In genomic region chr10:50809596-50809995, GRCh38 we compare ENCODE assay signal across 29 cellular contexts.
DNase-seq lines count a peak whose midpoint lies in the region; ATAC-seq, FAIRE-seq and TF ChIP-seq lines count a peak whose summit lies in the region.
"Had no signal": no experiment of that assay in that cellular context is flagged by ENCODE, and none has a peak within 500 bp of the region (broad histone marks: within the 10 kb centered on the region; RNA-seq: fewer than 3 reads in every experiment).

No MANE protein-coding gene starts in this region.

- H3K27ac Mint-ChIP-seq in H9 (no peak overlapping the region), progenitor cell of endocrine pancreas (no peak overlapping the region)
- H3K27ac Mint-ChIP-seq: CD14-positive monocyte; effector memory CD8-positive, alpha-beta T cell had no signal

- H3K79me2 ChIP-seq in H9 (ENCODE audit: insufficient read depth, low read length) = no peaks in the 10 kb centered on the region

- H3K9ac ChIP-seq in H9 (ENCODE audit: extremely low read depth, insufficient read length, low read length) = no peak overlapping the region

- no peaks in the 10 kb centered on the region for H3K79me1 ChIP-seq in H9 (ENCODE audit: insufficient read depth, low read depth, low read length, poor library complexity, severe bottlenecking)

- H3K27me3 Mint-ChIP-seq in H9 (ENCODE audit: low read depth) (no peaks in the 10 kb centered on the region), progenitor cell of endocrine pancreas (no peaks in the 10 kb centered on the region)

- DNase-seq in AG20443 (ENCODE audit: low spot score) (peak; percentile 32), H54 (ENCODE audit: insufficient read length, low spot score) (no peak), bronchial epithelial cell (ENCODE audit: low read depth) (peak; percentile 25), left lobe of liver (ENCODE audit: low spot score) (peak; percentile 64), amygdala (lab: John Stamatoyannopoulos, UW) (no peak), H9 (no peak), progenitor cell of endocrine pancreas (ENCODE audit: low spot score, unreplicated experiment) (no peak)
- DNase-seq: activated CD4-positive, alpha-beta T cell treated with anti-CD3 and anti-CD28 coated beads for 48 hours; activated CD8-positive, alpha-beta memory T cell treated with anti-CD3 and anti-CD28 coated beads for 24 hours; activated naive CD4-positive, alpha-beta T cell treated with Interleukin-2 at 50 U/mL for 16 hours; cortex of kidney; DND-41; effector memory CD8-positive, alpha-beta T cell; Kasumi-1; left lung; NCI-H1092 treated with DMSO at 0.1 percent for 48 hours; NCI-H187 treated with DMSO at 0.1 percent for 48 hours; NCI-H524 treated with DMSO at 0.1 percent for 48 hours; psoas muscle; SIG-M5; stimulated activated CD4-positive, alpha-beta T cell treated with anti-CD3 and anti-CD28 coated beads, Interleukin-15, amount 100 ng/mL, for 24 hours; stimulated activated naive CD4-positive, alpha-beta T cell; WERI-Rb-1 had no signal

- peak; percentile 53 for ATAC-seq in left lobe of liver
- ATAC-seq in GM21423 (IDR thresholded peaks at IDR 0.05; ENCODE audit: unreplicated experiment) = no peak
- ATAC-seq: effector memory CD8-positive, alpha-beta T cell; HCT116; left lung; Panc1; psoas muscle had no signal

- no peak overlapping the region for H3T11ph ChIP-seq in H9 (ENCODE audit: low read length)

- no peak overlapping the region for H3K14ac ChIP-seq in H9 (ENCODE audit: insufficient read depth, low read length)

- no peak overlapping the region for H2AK5ac ChIP-seq in H9 (ENCODE audit: insufficient read length, low read length)

- no peak overlapping the region for H2BK20ac ChIP-seq in H9 (ENCODE audit: low read depth, low read length, poor library complexity, severe bottlenecking)

- TF ChIP-seq POLR2A in H54 (IDR thresholded peaks at IDR 0.05; ENCODE audit: low read depth, low read length) = no peak

- H3K4me1 Mint-ChIP-seq in H9 (peaks cover 15 to 19% of the 10 kb centered on the region in 2 experiments), progenitor cell of endocrine pancreas (ENCODE audit: low read depth) (peaks cover 34% of the 10 kb centered on the region)
- H3K4me1 Mint-ChIP-seq: CD14-positive monocyte had no signal

- H2BK5ac ChIP-seq in H9 (ENCODE audit: insufficient read length, low read length) = no peak overlapping the region

- TF ChIP-seq CTCF in bronchial epithelial cell (IDR thresholded peaks at IDR 0.05; ENCODE audit: insufficient read depth, low read length, severe bottlenecking) (no peak), H9 (conservative IDR thresholded peaks at IDR 0.05) (no peak), progenitor cell of endocrine pancreas (IDR thresholded peaks at IDR 0.05; ENCODE audit: unreplicated experiment) (no peak)

- H3K4ac ChIP-seq in H9 (ENCODE audit: low read depth, low read length) = no peak overlapping the region

- no CpG with 5 or more reads among the region's 7 CpGs for WGBS in H9 (ENCODE audit: extremely low coverage, insufficient read length, low lambda C conversion rate)

- H3K36me3 ChIP-seq in bronchial epithelial cell (ENCODE audit: control insufficient read depth, insufficient read depth, low read length) = no peaks in the 10 kb centered on the region
- H3K36me3 ChIP-seq: left lung, neutrophil, WERI-Rb-1 had no signal

- no peak overlapping the region for H3K4me2 ChIP-seq in H9 (ENCODE audit: insufficient read depth, insufficient read length, low read length)

- no peaks in the 10 kb centered on the region for H3K27me3 ChIP-seq in bronchial epithelial cell (ENCODE audit: control insufficient read depth, insufficient read depth, low read length)
- H3K27me3 ChIP-seq in H9 (ENCODE audit: insufficient read depth, low read length) = no peaks in the 10 kb centered on the region
- H3K27me3 ChIP-seq: left lung, neutrophil had no signal

- no peak overlapping the region for H4K91ac ChIP-seq in H9 (ENCODE audit: insufficient read length, low read depth, low read length)

- H2BK120ac ChIP-seq in H9 (ENCODE audit: low read depth, low read length, poor library complexity, severe bottlenecking) = no peak overlapping the region

- H3K18ac ChIP-seq in H9 (ENCODE audit: insufficient read length, low read depth, low read length) = no peak overlapping the region

- H3K27ac ChIP-seq in H9 (ENCODE audit: insufficient read length, low read depth, low read length) = no peak overlapping the region
- H3K27ac ChIP-seq: HL-60, left lung, neutrophil, psoas muscle, WERI-Rb-1 had no signal

- no peak overlapping the region for H2BK15ac ChIP-seq in H9 (ENCODE audit: low read depth, low read length)

- H4K20me1 ChIP-seq in H9 (ENCODE audit: control insufficient read depth, insufficient read depth, insufficient read length) = no peaks in the 10 kb centered on the region

- no peak overlapping the region for H4K5ac ChIP-seq in H9 (ENCODE audit: insufficient read length, low read depth, low read length)

- FAIRE-seq in H54 (lab: Jason Lieb, UNC) (peak; percentile 84), bronchial epithelial cell (lab: Jason Lieb, UNC) (no peak)

- no peak overlapping the region for H3K56ac ChIP-seq in H9 (ENCODE audit: insufficient read length, low read depth, low read length)

- no peak overlapping the region for H2BK12ac ChIP-seq in H9 (ENCODE audit: insufficient read length, low read depth, low read length)

- H3K36me3 Mint-ChIP-seq in H9 (ENCODE audit: insufficient read depth in 1 of 3, low read depth in 3 of 3) (no peaks in the 10 kb centered on the region), progenitor cell of endocrine pancreas (ENCODE audit: insufficient read depth) (peaks cover 4% of the 10 kb centered on the region)
- H3K36me3 Mint-ChIP-seq: CD14-positive monocyte had no signal

- H3K23me2 ChIP-seq in H9 (ENCODE audit: insufficient read length, low read depth, low read length, poor library complexity, severe bottlenecking) = no peaks in the 10 kb centered on the region

- H3K4me1 ChIP-seq in H9 (ENCODE audit: insufficient read depth, low read length) = peaks cover 3% of the 10 kb centered on the region; the same call in 1 of the 2 replicates
- H3K4me1 ChIP-seq: left lung, psoas muscle had no signal

- H3K4me3 ChIP-seq in bronchial epithelial cell (ENCODE audit: low read depth, low read length) = no peak overlapping the region
- H3K4me3 ChIP-seq: left lung, psoas muscle had no signal

- no peak overlapping the region for H3K4me3 Mint-ChIP-seq in H9
- H3K4me3 Mint-ChIP-seq in progenitor cell of endocrine pancreas (ENCODE audit: low read depth) = no peak overlapping the region
- H3K4me3 Mint-ChIP-seq: CD14-positive monocyte; effector memory CD8-positive, alpha-beta T cell had no signal

- H4K8ac ChIP-seq in H9 (replicated peaks; ENCODE audit: insufficient read length, low read depth, low read length) = no peak overlapping the region

- no peak overlapping the region for H3K23ac ChIP-seq in H9 (ENCODE audit: insufficient read length, low read depth, low read length)

- no peaks in the 10 kb centered on the region for H3K9me3 ChIP-seq in H9 (ENCODE audit: control insufficient read depth, low read depth, low read length)
- H3K9me3 ChIP-seq: left lung, neutrophil, psoas muscle had no signal

- H2AFZ ChIP-seq in H9 (ENCODE audit: low read length) = no peak overlapping the region

- no peaks in the 10 kb centered on the region for H3K9me3 Mint-ChIP-seq in H9
- H3K9me3 Mint-ChIP-seq in progenitor cell of endocrine pancreas (ENCODE audit: low read depth) = no peaks in the 10 kb centered on the region
- H3K9me3 Mint-ChIP-seq: effector memory CD8-positive, alpha-beta T cell had no signal

Comparison
In these comparisons a context has a peak if more than half of its experiments do, and no peak if none do; other contexts are left out.
1. DNase-seq: peak in AG20443 (single experiment), bronchial epithelial cell (single experiment) and left lobe of liver (single experiment); none in H54 (single experiment), amygdala (0 of 56), H9 (single experiment) and progenitor cell of endocrine pancreas (single experiment).